In the genomic region with DNA sequence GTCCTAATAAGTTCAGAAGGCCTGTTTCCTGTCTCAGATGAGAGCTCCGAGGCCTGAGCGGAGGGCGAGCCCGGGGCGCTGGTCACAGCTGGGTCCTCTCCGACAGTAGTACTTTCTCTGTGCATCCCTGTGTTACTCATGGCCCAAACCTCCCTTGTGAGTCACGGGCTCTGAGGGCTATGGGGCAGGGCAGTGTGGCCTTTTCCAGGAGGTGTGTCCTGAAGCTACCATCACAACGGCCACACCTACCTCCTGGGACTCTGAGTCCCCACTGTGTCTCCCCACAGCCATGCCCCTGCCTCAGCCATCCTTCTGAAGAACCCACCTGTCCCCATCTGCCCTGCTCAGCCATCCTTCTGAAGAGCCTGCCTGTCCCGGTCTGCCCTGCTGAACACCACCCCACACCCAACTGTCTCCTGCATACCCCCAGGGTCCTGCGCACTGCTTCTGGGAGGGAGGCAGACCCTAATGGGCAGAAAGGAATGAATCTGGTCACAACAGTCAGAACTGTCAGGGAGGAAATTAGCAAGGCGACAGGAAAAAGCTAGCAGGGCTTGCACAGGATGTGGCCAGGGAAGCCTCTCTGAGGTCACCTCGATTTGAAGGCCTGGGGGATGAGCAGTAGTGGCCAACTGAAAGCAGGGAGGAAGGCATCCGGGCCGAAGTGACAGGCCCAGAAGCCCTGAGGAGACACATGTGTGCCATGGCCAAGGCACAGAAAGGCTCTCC, we compare ENCODE assay signal across 10 cellular contexts.
DNase-seq lines count a peak whose midpoint lies in the region; ATAC-seq and TF ChIP-seq lines count a peak whose summit lies in the region.
"Had no signal": no experiment of that assay in that cellular context is flagged by ENCODE, and none has a peak within 500 bp of the region (broad histone marks: within the 10 kb centered on the region; RNA-seq: fewer than 3 reads in every experiment).

No MANE protein-coding gene starts in this region.

- H3K27ac ChIP-seq in upper lobe of right lung: no peak overlapping the region
- H3K27ac ChIP-seq: cardiac muscle cell had no signal

- no peaks in the 10 kb centered on the region for H3K36me3 ChIP-seq in upper lobe of right lung
- H3K36me3 ChIP-seq: cardiac muscle cell had no signal

- no peak for TF ChIP-seq CTCF in cardiac fibroblast (IDR thresholded peaks at IDR 0.05; ENCODE audit: low read depth, low read length)
- no peak for TF ChIP-seq CTCF in upper lobe of right lung (IDR thresholded peaks at IDR 0.05)

- intact Hi-C loops in upper lobe of right lung (cut with DNase I): no loop called here

- peak; percentile 21 for ATAC-seq in upper lobe of right lung

- H3K4me3 ChIP-seq in cardiac fibroblast (replicated peaks in 1 of 2; ENCODE audit: low read depth in 2 of 2, low read length in 2 of 2): no peak overlapping the region
- no peak overlapping the region for H3K4me3 ChIP-seq in upper lobe of right lung
- H3K4me3 ChIP-seq: cardiac muscle cell had no signal

- no peaks in the 10 kb centered on the region for H3K9me3 ChIP-seq in upper lobe of right lung

- no peaks in the 10 kb centered on the region for H3K4me1 ChIP-seq in upper lobe of right lung

- no peaks in the 10 kb centered on the region for H3K27me3 ChIP-seq in upper lobe of right lung
- H3K27me3 ChIP-seq: cardiac muscle cell had no signal

- DNase-seq in activated T-cell treated with anti-CD3 and anti-CD28 coated beads, Interleukin-2, amount 50 U/mL, for 48 hours: peak; percentile 29
- no peak for DNase-seq in activated T-cell treated with anti-CD3 and anti-CD28 coated beads for 4 hours
- DNase-seq in HPDE6-E6E7 (ENCODE audit: extremely low spot score): peak; percentile 38
- peak; percentile 41 to 86 for DNase-seq in cardiac fibroblast (ENCODE audit: low read depth in 2 of 2)
- DNase-seq in upper lobe of right lung: no peak
- no peak for DNase-seq in stimulated activated CD4-positive, alpha-beta T cell treated with anti-CD3 and anti-CD28 coated beads, Interleukin-12 subunit alpha, Interleukin-12 subunit beta, amount 100 ng/mL, for 4 hours
- no peak for DNase-seq in effector CD4-positive, alpha-beta T cell
- no peak for DNase-seq in DMS153 (lab: John Stamatoyannopoulos, UW)
- DNase-seq: occipital lobe had no signal

Comparison
In these comparisons a context has a peak if more than half of its experiments do, and no peak if none do; other contexts are left out.
1. DNase-seq: peak in activated T-cell treated with anti-CD3 and anti-CD28 coated beads, Interleukin-2, amount 50 U/mL, for 48 hours (2 of 2), HPDE6-E6E7 (single experiment) and cardiac fibroblast (2 of 2); none in activated T-cell treated with anti-CD3 and anti-CD28 coated beads for 4 hours (single experiment), upper lobe of right lung (single experiment), stimulated activated CD4-positive, alpha-beta T cell treated with anti-CD3 and anti-CD28 coated beads, Interleukin-12 subunit alpha, Interleukin-12 subunit beta, amount 100 ng/mL, for 4 hours (single experiment), effector CD4-positive, alpha-beta T cell (single experiment) and DMS153 (single experiment).